Comparison of ENCODE assay signal across 23 cellular contexts in genomic region chr3:148911597-148911996, GRCh38. TPM values are rescaled to one million over a fixed set of nuclear protein-coding genes. Genes with fewer than 3 reads are reported as not detected.
"Had no signal": no experiment of that assay in that cellular context is flagged by ENCODE, and none has a peak within 500 bp of the region (broad histone marks: within the 10 kb centered on the region; RNA-seq: fewer than 3 reads in every experiment).

No MANE protein-coding gene starts in this region.

- H3K27me3 ChIP-seq: ascending aorta, brain microvascular endothelial cell, left lung, stomach, transverse colon, uterus had no signal

- H3K27ac ChIP-seq: ascending aorta, brain microvascular endothelial cell, left lung, stomach, transverse colon, uterus, VCaP had no signal

- DNase-seq: activated CD4-positive, alpha-beta T cell treated with anti-CD3 and anti-CD28 coated beads, Interleukin-2, amount 50 U/mL, for 1 hour; activated CD4-positive, CD25-positive, alpha-beta regulatory T cell treated with anti-CD3 and anti-CD28 coated beads, Interleukin-2, amount 50 U/mL, for 72 hours; activated CD8-positive, alpha-beta T cell treated with anti-CD3 and anti-CD28 coated beads, Interleukin-2, amount 10 ng/mL, durations not matched to agents 7 days and 5 days; activated gamma-delta T cell treated with Interleukin-2 at 50 U/mL for 16 hours; brain microvascular endothelial cell; effector CD4-positive, alpha-beta T cell; foreskin fibroblast; left lung; naive thymus-derived CD4-positive, alpha-beta T cell; small intestine; stomach; transverse colon; uterus had no signal

- H3K4me1 ChIP-seq: ascending aorta, left lung, stomach, transverse colon, uterus had no signal

- ATAC-seq: activated CD8-positive, alpha-beta T cell treated with anti-CD3 and anti-CD28 coated beads, Interleukin-2, amount 10 ng/mL, durations not matched to agents 7 days and 5 days; left lung; naive thymus-derived CD4-positive, alpha-beta T cell; sciatic nerve; stimulated activated memory B cell treated with anti-CD40 and anti-IgM and Interleukin-4, amounts not matched to agents 10 μg/mL and 1 μg/mL and 100 μg/mL, for 72 hours had no signal

RNA-seq across cellular contexts. Expression of gene CPA3, which starts 46.5 kb away (rescaled TPM):
- total RNA-seq: activated CD8-positive, alpha-beta T cell treated with anti-CD3 and anti-CD28 coated beads, Interleukin-2, amount 10 ng/mL, durations not matched to agents 7 days and 5 days; activated T-helper 1 cell treated with anti-CD3 and anti-CD28 coated beads, Interleukin-12 subunit alpha, Interleukin-12 subunit beta, Interleukin-2, Interleukin-4 antibody, amounts not matched to agents 30 ng/mL and 10 ng/mL and 1 ng/mL, durations not matched to agents 14 hours and 24 hours and 36 hours; ascending aorta; epithelial cell of proximal tubule; fibroblast of lung; neural crest cell; renal cortical epithelial cell; temporal lobe had no signal
- polyA plus RNA-seq: naive thymus-derived CD4-positive, alpha-beta T cell had no signal
